In genomic region chr13:24013189-24013588, GRCh38 we compare ENCODE assay signal across 10 cellular contexts.
"Had no signal": no experiment of that assay in that cellular context is flagged by ENCODE, and none has a peak within 500 bp of the region (broad histone marks: within the 10 kb centered on the region; RNA-seq: fewer than 3 reads in every experiment).

No MANE protein-coding gene starts in this region.

- DNase-seq: GM23248, GOT3, H7, HFFc6, KBM-7 had no signal

- H3K36me3 ChIP-seq: HAP-1 had no signal

- H3K4me1 ChIP-seq: HAP-1 had no signal

- ATAC-seq: HCT116, HepG2 had no signal

- H3K9me3 Mint-ChIP-seq: HFFc6, IgD-negative memory B cell had no signal

- H3K9me3 ChIP-seq: HAP-1 had no signal

- H3K27ac ChIP-seq: GM23248, HL-60 had no signal

- H3K36me3 Mint-ChIP-seq: IgD-negative memory B cell had no signal

- H3K4me3 ChIP-seq: GM23248, HAP-1 had no signal

- H3K27ac Mint-ChIP-seq: HFFc6, IgD-negative memory B cell had no signal

- H3K4me3 Mint-ChIP-seq: HFFc6, IgD-negative memory B cell had no signal

- FAIRE-seq: HepG2 had no signal
